ENCODE assay signal across 16 cellular contexts in genomic region chr20:53163486-53163885, GRCh38.
DNase-seq lines count a peak whose midpoint lies in the region; ATAC-seq, FAIRE-seq and TF ChIP-seq lines count a peak whose summit lies in the region.
"Had no signal": no experiment of that assay in that cellular context is flagged by ENCODE, and none has a peak within 500 bp of the region (broad histone marks: within the 10 kb centered on the region; RNA-seq: fewer than 3 reads in every experiment).

No MANE protein-coding gene starts in this region.

- no peaks in the 10 kb centered on the region for H3K79me2 ChIP-seq in astrocyte (ENCODE audit: insufficient read depth, low read length)

- TF ChIP-seq CTCF in AG09309 (IDR thresholded peaks at IDR 0.05; ENCODE audit: control insufficient read depth, insufficient read depth, low read depth, low read length, missing control alignments) (no peak), astrocyte (IDR thresholded peaks at IDR 0.05; ENCODE audit: insufficient read depth, low read depth, low read length) (no peak), foreskin keratinocyte (conservative IDR thresholded peaks at IDR 0.05) (no peak)

- peaks cover 9% of the 10 kb centered on the region for H3K4me1 ChIP-seq in astrocyte (ENCODE audit: insufficient read depth, low read length)
- H3K4me1 ChIP-seq in foreskin keratinocyte = peaks cover 18% of the 10 kb centered on the region
- H3K4me1 ChIP-seq: body of pancreas had no signal

- ATAC-seq in foreskin keratinocyte (peak; percentile 13), GM19455 (IDR thresholded peaks at IDR 0.05; ENCODE audit: unreplicated experiment) (no peak)
- ATAC-seq: body of pancreas, natural killer cell, Panc1 had no signal

- no peaks in the 10 kb centered on the region for H3K36me3 ChIP-seq in astrocyte (ENCODE audit: insufficient read depth, low read length)
- H3K36me3 ChIP-seq: heart right ventricle had no signal

- peak; percentile 68 for FAIRE-seq in astrocyte (lab: Jason Lieb, UNC)

- no peak overlapping the region for H3K4me2 ChIP-seq in astrocyte (ENCODE audit: low read length)

- no peaks in the 10 kb centered on the region for H3K9me3 Mint-ChIP-seq in astrocyte (ENCODE audit: unreplicated experiment)
- H3K9me3 Mint-ChIP-seq: activated T-helper 2 cell treated with anti-CD3 and anti-CD28 coated beads, Interferon-gamma antibody, Interleukin-2, Interleukin-4, amounts not matched to agents 10 μg/mL and 5 μg/mL and 100 μg/mL, durations not matched to agents 14 hours and 24 hours and 36 hours; natural killer cell had no signal

- no peak overlapping the region for H3K9ac ChIP-seq in astrocyte (ENCODE audit: low read length)

- in situ Hi-C loops in ACHN (cut with HindIII; ENCODE audit: low pct_ligation_motif_present, low pct_unique_long_range_greater_than_20kb, low sequenced_read_pairs) = no loop called here

- H3K27me3 Mint-ChIP-seq in astrocyte (ENCODE audit: low read depth, unreplicated experiment) = peaks cover 2% of the 10 kb centered on the region
- H3K27me3 Mint-ChIP-seq: CD4-positive, CD25-positive, alpha-beta regulatory T cell had no signal

- peak overlapping the region; percentile 7 for H3K27ac ChIP-seq in astrocyte (ENCODE audit: low read depth, low read length)
- H3K27ac ChIP-seq in foreskin keratinocyte = no peak overlapping the region
- H3K27ac ChIP-seq: heart right ventricle had no signal

- no peak overlapping the region for H3K4me3 Mint-ChIP-seq in astrocyte (ENCODE audit: unreplicated experiment)
- H3K4me3 Mint-ChIP-seq: CD4-positive, CD25-positive, alpha-beta regulatory T cell; natural killer cell had no signal

- H3K4me3 ChIP-seq in AG09309 (ENCODE audit: control insufficient read depth, low read depth, low read length) (no peak overlapping the region), astrocyte (ENCODE audit: insufficient read depth, low read depth, low read length) (no peak overlapping the region)
- H3K4me3 ChIP-seq: body of pancreas, heart right ventricle had no signal

- H3K9me3 ChIP-seq in astrocyte (ENCODE audit: insufficient read depth, low read depth, low read length) = no peaks in the 10 kb centered on the region
- H3K9me3 ChIP-seq: body of pancreas, heart right ventricle had no signal

- peak; percentile 8 for DNase-seq in AG09309 (ENCODE audit: low read depth)
- DNase-seq in GOT3 (lab: John Stamatoyannopoulos, UW) = peak; percentile 30
- DNase-seq in astrocyte (ENCODE audit: low read depth) = peak; percentile 99
- peak; percentile 37 to 52 for DNase-seq in foreskin keratinocyte
- DNase-seq in ACHN = no peak
- no peak for DNase-seq in cerebellum (ENCODE audit: low spot score)
- DNase-seq in SIG-M5 (lab: John Stamatoyannopoulos, UW) = no peak
- DNase-seq: CD4-positive, CD25-positive, alpha-beta regulatory T cell; natural killer cell; NCI-H187 treated with DMSO at 0.1 percent for 48 hours; NCI-H524 treated with DMSO at 0.1 percent for 48 hours had no signal

- no peaks in the 10 kb centered on the region for H4K20me1 ChIP-seq in astrocyte (ENCODE audit: insufficient read depth, low read length)

- peaks cover 6% of the 10 kb centered on the region for H3K4me1 Mint-ChIP-seq in astrocyte (ENCODE audit: low read depth, unreplicated experiment)
- H3K4me1 Mint-ChIP-seq: natural killer cell had no signal

- H3K27ac Mint-ChIP-seq in astrocyte (ENCODE audit: unreplicated experiment) = no peak overlapping the region
- H3K27ac Mint-ChIP-seq: activated T-helper 2 cell treated with anti-CD3 and anti-CD28 coated beads, Interferon-gamma antibody, Interleukin-2, Interleukin-4, amounts not matched to agents 10 μg/mL and 5 μg/mL and 100 μg/mL, durations not matched to agents 14 hours and 24 hours and 36 hours; CD4-positive, CD25-positive, alpha-beta regulatory T cell; natural killer cell had no signal

- no peak overlapping the region for H2AFZ ChIP-seq in astrocyte (ENCODE audit: low read depth, low read length)

- no peaks in the 10 kb centered on the region for H3K36me3 Mint-ChIP-seq in astrocyte (ENCODE audit: low read depth, unreplicated experiment)
- H3K36me3 Mint-ChIP-seq: CD4-positive, CD25-positive, alpha-beta regulatory T cell; natural killer cell had no signal

- H3K27me3 ChIP-seq in astrocyte (ENCODE audit: insufficient read depth, low read length) = no peaks in the 10 kb centered on the region
- H3K27me3 ChIP-seq in foreskin keratinocyte = no peaks in the 10 kb centered on the region
- H3K27me3 ChIP-seq: body of pancreas had no signal

Comparison
In these comparisons a context has a peak if more than half of its experiments do, and no peak if none do; other contexts are left out.
1. DNase-seq: peak in AG09309 (single experiment), GOT3 (single experiment), astrocyte (single experiment) and foreskin keratinocyte (2 of 2); none in ACHN (single experiment), cerebellum (single experiment) and SIG-M5 (single experiment).